Comparison of ENCODE assay signal across 20 cellular contexts in the genomic region with DNA sequence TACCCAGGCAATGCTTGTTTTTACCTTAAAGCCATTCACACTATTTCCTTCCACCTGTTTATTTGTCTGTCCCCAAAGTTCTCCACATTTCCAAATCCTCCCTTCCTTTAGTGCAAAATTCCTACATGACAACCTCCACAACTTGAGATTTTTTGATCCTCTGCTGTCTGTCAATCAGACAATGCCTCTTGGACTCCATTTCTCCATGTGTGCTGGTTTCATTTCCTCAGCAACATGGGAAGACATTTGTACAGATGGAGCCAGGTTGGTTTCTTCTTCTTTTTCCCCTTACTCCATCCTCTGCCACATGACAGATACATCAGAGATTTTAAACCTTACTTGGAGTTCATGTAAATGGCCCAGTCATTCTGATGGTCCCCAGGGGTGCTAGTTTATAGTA. TPM values are rescaled to one million over a fixed set of nuclear protein-coding genes. Genes with fewer than 3 reads are reported as not detected.
DNase-seq lines count a peak whose midpoint lies in the region; ATAC-seq and TF ChIP-seq lines count a peak whose summit lies in the region.
"Had no signal": no experiment of that assay in that cellular context is flagged by ENCODE, and none has a peak within 500 bp of the region (broad histone marks: within the 10 kb centered on the region; RNA-seq: fewer than 3 reads in every experiment).

No MANE protein-coding gene starts in this region.

- H3K4me1 Mint-ChIP-seq in activated T-cell treated with anti-CD3 and anti-CD28 coated beads, Interleukin-2, amount 50 U/mL, for 72 hours (ENCODE audit: low read depth): peaks cover 94% of the 10 kb centered on the region
- H3K4me1 Mint-ChIP-seq in dendritic cell treated with granulocyte-macrophage colony-stimulating factor and Interleukin-4, amounts not matched to agents 40 ng/mL and 50 ng/mL, for 4 days (ENCODE audit: low read depth): peaks cover 26% of the 10 kb centered on the region
- H3K4me1 Mint-ChIP-seq: nephron progenitor cell had no signal

- H3K27ac ChIP-seq in Peyer's patch (peak overlapping the region; percentile 58 to 71 (median 70)), thymus (ENCODE audit: low read depth) (peak overlapping the region; percentile 25)
- H3K27ac ChIP-seq: brain microvascular endothelial cell, esophagus muscularis mucosa had no signal

- peaks cover 4 to 5% of the 10 kb centered on the region in 2 donors for H3K9me3 Mint-ChIP-seq in activated T-cell treated with anti-CD3 and anti-CD28 coated beads, Interleukin-2, amount 50 U/mL, for 72 hours
- peaks cover 15% of the 10 kb centered on the region for H3K9me3 Mint-ChIP-seq in dendritic cell treated with granulocyte-macrophage colony-stimulating factor and Interleukin-4, amounts not matched to agents 40 ng/mL and 50 ng/mL, for 4 days

- no peak for ATAC-seq in activated T-cell treated with anti-CD3 and anti-CD28 coated beads, Interleukin-2, amount 50 U/mL, for 72 hours (replicated peaks in 1 of 2)

- peaks cover 9 to 15% of the 10 kb centered on the region in 2 donors for H3K36me3 Mint-ChIP-seq in activated T-cell treated with anti-CD3 and anti-CD28 coated beads, Interleukin-2, amount 50 U/mL, for 72 hours (ENCODE audit: insufficient read depth in 2 of 2)
- no peaks in the 10 kb centered on the region for H3K36me3 Mint-ChIP-seq in dendritic cell treated with granulocyte-macrophage colony-stimulating factor and Interleukin-4, amounts not matched to agents 40 ng/mL and 50 ng/mL, for 4 days (ENCODE audit: low read depth)

- peaks cover 0 to 8% (median 7%) of the 10 kb centered on the region in 4 donors for H3K4me1 ChIP-seq in Peyer's patch
- H3K4me1 ChIP-seq in thymus (ENCODE audit: control insufficient read depth, insufficient read depth, low read length): peaks cover 36% of the 10 kb centered on the region
- H3K4me1 ChIP-seq: esophagus muscularis mucosa had no signal

- no peaks in the 10 kb centered on the region for H3K27me3 Mint-ChIP-seq in activated T-cell treated with anti-CD3 and anti-CD28 coated beads, Interleukin-2, amount 50 U/mL, for 72 hours (ENCODE audit: low read depth)
- no peaks in the 10 kb centered on the region for H3K27me3 Mint-ChIP-seq in dendritic cell treated with granulocyte-macrophage colony-stimulating factor and Interleukin-4, amounts not matched to agents 40 ng/mL and 50 ng/mL, for 4 days

- H3K27me3 ChIP-seq in Peyer's patch (no peaks in the 10 kb centered on the region), thymus (ENCODE audit: control insufficient read depth, insufficient read depth) (no peaks in the 10 kb centered on the region)
- H3K27me3 ChIP-seq: brain microvascular endothelial cell, dorsolateral prefrontal cortex, esophagus muscularis mucosa had no signal

- H3K27ac Mint-ChIP-seq in activated T-cell treated with anti-CD3 and anti-CD28 coated beads, Interleukin-2, amount 50 U/mL, for 72 hours: peak overlapping the region; percentile 96
- H3K27ac Mint-ChIP-seq in dendritic cell treated with granulocyte-macrophage colony-stimulating factor and Interleukin-4, amounts not matched to agents 40 ng/mL and 50 ng/mL, for 4 days: peak overlapping the region; percentile 64
- H3K27ac Mint-ChIP-seq: memory B cell, nephron progenitor cell had no signal

- no peak for TF ChIP-seq CTCF in Peyer's patch (IDR thresholded peaks at IDR 0.05)

- peak overlapping the region; percentile 66 to 69 for H3K4me3 Mint-ChIP-seq in activated T-cell treated with anti-CD3 and anti-CD28 coated beads, Interleukin-2, amount 50 U/mL, for 72 hours
- H3K4me3 Mint-ChIP-seq in dendritic cell treated with granulocyte-macrophage colony-stimulating factor and Interleukin-4, amounts not matched to agents 40 ng/mL and 50 ng/mL, for 4 days: no peak overlapping the region
- H3K4me3 Mint-ChIP-seq: memory B cell, nephron progenitor cell had no signal

- no peak for TF ChIP-seq POLR2A in Peyer's patch (IDR thresholded peaks at IDR 0.05)

- intact Hi-C loops in dendritic cell treated with granulocyte-macrophage colony-stimulating factor and Interleukin-4, amounts not matched to agents 40 ng/mL and 50 ng/mL, for 4 days (cut with micrococcal nuclease): no loop called here

- H3K9me3 ChIP-seq in Peyer's patch (no peaks in the 10 kb centered on the region), thymus (ENCODE audit: control insufficient read depth) (no peaks in the 10 kb centered on the region)

- H3K36me3 ChIP-seq in Peyer's patch: no peaks in the 10 kb centered on the region
- H3K36me3 ChIP-seq in thymus (ENCODE audit: control insufficient read depth, insufficient read depth): no peaks in the 10 kb centered on the region
- H3K36me3 ChIP-seq: brain microvascular endothelial cell, esophagus muscularis mucosa had no signal

- DNase-seq in activated T-cell treated with anti-CD3 and anti-CD28 coated beads, Interleukin-2, amount 50 U/mL, for 72 hours: no peak
- DNase-seq in activated T-cell treated with anti-CD3 and anti-CD28 coated beads, Interleukin-2, amount 50 U/mL, for 48 hours: no peak
- DNase-seq in Peyer's patch (no peak), dermis blood vessel endothelial cell (no peak), NCI-H524 treated with DMSO at 0.1 percent for 48 hours (lab: John Stamatoyannopoulos, UW) (no peak), epidermal melanocyte (ENCODE audit: insufficient read length, low spot score) (no peak)
- DNase-seq: brain microvascular endothelial cell; dorsolateral prefrontal cortex; GDM1; glutamatergic neuron; KG1; NCI-H1436 treated with DMSO at 0.1 percent for 48 hours; nephron progenitor cell; Right ventricle myocardium superior; stimulated activated CD4-positive, alpha-beta T cell treated with anti-CD3 and anti-CD28 coated beads, Interleukin-15, amount 100 ng/mL, for 24 hours had no signal

- no peak overlapping the region for H3K4me3 ChIP-seq in Peyer's patch
- no peak overlapping the region for H3K4me3 ChIP-seq in thymus (ENCODE audit: low read length)
- H3K4me3 ChIP-seq: dorsolateral prefrontal cortex, esophagus muscularis mucosa had no signal

RNA-seq across cellular contexts. Expression of gene GIMAP2, which starts 19.1 kb away (rescaled TPM):
- 10 to 100 TPM; 47.8 to 59.4 TPM for total RNA-seq in activated T-cell treated with anti-CD3 and anti-CD28 coated beads, Interleukin-2, amount 50 U/mL, for 72 hours
- total RNA-seq in Peyer's patch (10 to 100 TPM in 1 of 4 donors, 1 to 10 TPM in 3; 4.8 to 17.3 (median 9.1) TPM), dermis blood vessel endothelial cell (75.9 and 87.0 TPM in 2 replicates)
- polyA plus RNA-seq in thymus: 32.5 TPM
- total RNA-seq: H1 had no signal
- polyA plus RNA-seq: H1 had no signal

RNA-seq across cellular contexts. Expression of gene GIMAP6, which starts 34.2 kb away (rescaled TPM):
- 10 to 100 TPM; 35.1 to 41.6 TPM for total RNA-seq in activated T-cell treated with anti-CD3 and anti-CD28 coated beads, Interleukin-2, amount 50 U/mL, for 72 hours
- total RNA-seq in Peyer's patch (10 to 100 TPM in 2 of 4 donors, 1 to 10 TPM in 2; 7.0 to 35.5 (median 10.6) TPM), dermis blood vessel endothelial cell (262 and 355 TPM in 2 replicates)
- 20.5 TPM for polyA plus RNA-seq in thymus
- total RNA-seq: H1 had no signal
- polyA plus RNA-seq: H1 had no signal

RNA-seq across cellular contexts. Expression of gene GIMAP1, which starts 50.0 kb away (rescaled TPM):
- 1 to 10 TPM; 5.5 to 9.3 TPM for total RNA-seq in activated T-cell treated with anti-CD3 and anti-CD28 coated beads, Interleukin-2, amount 50 U/mL, for 72 hours
- total RNA-seq in Peyer's patch (1 to 10 TPM; 1.8 to 7.4 (median 3.6) TPM), dermis blood vessel endothelial cell (28.2 and 31.1 TPM in 2 replicates)
- polyA plus RNA-seq in thymus: 10.7 TPM
- total RNA-seq: H1 had no signal
- polyA plus RNA-seq: H1 had no signal
